Comparison of ENCODE assay signal across 8 cellular contexts in genomic region chr13:46751811-46752635, GRCh38. TPM values are rescaled to one million over a fixed set of nuclear protein-coding genes. Genes with fewer than 3 reads are reported as not detected.
DNase-seq lines count a peak whose midpoint lies in the region; ATAC-seq lines count a peak whose summit lies in the region.

No MANE protein-coding gene starts in this region.

- no peaks in the 10 kb centered on the region for H3K9me3 Mint-ChIP-seq in central memory CD8-positive, alpha-beta T cell

- DNase-seq in activated gamma-delta T cell treated with Interleukin-2 at 50 U/mL for 16 hours (peak; percentile 57), activated gamma-delta T cell (lab: John Stamatoyannopoulos, UW) (no peak), T-helper 17 cell (no peak), mesenteric fat pad (ENCODE audit: low spot score) (no peak), NCI-H1694 treated with DMSO at 0.1 percent for 48 hours (lab: John Stamatoyannopoulos, UW) (no peak)
- peak; percentile 35 to 70 for DNase-seq in central memory CD8-positive, alpha-beta T cell (ENCODE audit: low spot score in 2 of 2)
- DNase-seq in stimulated activated CD4-positive, alpha-beta T cell treated with anti-CD3 and anti-CD28 coated beads, Interleukin-4, amount 100 ng/mL, for 1 hour: peak; percentile 19

- peak overlapping the region; percentile 56 for H3K4me3 Mint-ChIP-seq in T-helper 17 cell
- H3K4me3 Mint-ChIP-seq in central memory CD8-positive, alpha-beta T cell: peak overlapping the region; percentile 26

- H3K9me3 ChIP-seq in T-helper 17 cell (ENCODE audit: control insufficient read depth, low read length, poor library complexity, severe bottlenecking): no peaks in the 10 kb centered on the region

- H3K27me3 Mint-ChIP-seq in T-helper 17 cell: peaks cover 3% of the 10 kb centered on the region
- peaks cover under 1% of the 10 kb centered on the region for H3K27me3 Mint-ChIP-seq in central memory CD8-positive, alpha-beta T cell

- H3K27ac Mint-ChIP-seq in T-helper 17 cell: peak overlapping the region; percentile 89
- peak overlapping the region; percentile 65 for H3K27ac Mint-ChIP-seq in central memory CD8-positive, alpha-beta T cell (ENCODE audit: low read depth)

- no peaks in the 10 kb centered on the region for H3K36me3 Mint-ChIP-seq in T-helper 17 cell (ENCODE audit: low read depth)
- H3K36me3 Mint-ChIP-seq in central memory CD8-positive, alpha-beta T cell (ENCODE audit: insufficient read depth): peaks cover 9% of the 10 kb centered on the region

- ATAC-seq in HG03108 (IDR thresholded peaks at IDR 0.05; ENCODE audit: unreplicated experiment) (peak; percentile 57), T-helper 17 cell (peak; percentile 88)
- peak; percentile 98 for ATAC-seq in central memory CD8-positive, alpha-beta T cell (replicated peaks; ENCODE audit: extremely low read depth, poor library complexity, severe bottlenecking)

- peaks cover 11% of the 10 kb centered on the region for H3K4me1 Mint-ChIP-seq in T-helper 17 cell
- peaks cover 43% of the 10 kb centered on the region for H3K4me1 Mint-ChIP-seq in central memory CD8-positive, alpha-beta T cell

RNA-seq across cellular contexts. Expression of gene ESD, which starts 44.9 kb away (rescaled TPM):
- total RNA-seq in T-helper 17 cell: 10 to 100 TPM; 29.8 to 31.3 TPM
- 88.2 TPM for total RNA-seq in mesenteric fat pad

Comparison
In these comparisons a context has a peak if more than half of its experiments do, and no peak if none do; other contexts are left out.
1. DNase-seq: peak in activated gamma-delta T cell treated with Interleukin-2 at 50 U/mL for 16 hours (single experiment), central memory CD8-positive, alpha-beta T cell (2 of 2) and stimulated activated CD4-positive, alpha-beta T cell treated with anti-CD3 and anti-CD28 coated beads, Interleukin-4, amount 100 ng/mL, for 1 hour (single experiment); none in activated gamma-delta T cell (single experiment), T-helper 17 cell (0 of 3), mesenteric fat pad (single experiment) and NCI-H1694 treated with DMSO at 0.1 percent for 48 hours (single experiment).
2. Peak in every context shown above with its lines, with median percentiles within 50 percentile points of each other: ATAC-seq.